ENCODE assay signal across 9 cellular contexts in genomic region chr1:225772323-225772768, GRCh38. TPM values are rescaled to one million over a fixed set of nuclear protein-coding genes. Genes with fewer than 3 reads are reported as not detected.
DNase-seq lines count a peak whose midpoint lies in the region; ATAC-seq and TF ChIP-seq lines count a peak whose summit lies in the region.
"Had no signal": no experiment of that assay in that cellular context is flagged by ENCODE, and none has a peak within 500 bp of the region (broad histone marks: within the 10 kb centered on the region; RNA-seq: fewer than 3 reads in every experiment).

No MANE protein-coding gene starts in this region.

- H3K4me1 Mint-ChIP-seq in endodermal cell (peaks cover 54% of the 10 kb centered on the region), T-helper 17 cell (peaks cover 8% of the 10 kb centered on the region)
- peaks cover 0 to 5% of the 10 kb centered on the region in 2 donors for H3K4me1 Mint-ChIP-seq in stimulated activated naive B cell treated with anti-CD40 and anti-IgM and Interleukin-4, amounts not matched to agents 10 μg/mL and 1 μg/mL and 100 μg/mL, for 72 hours

- H3K27ac ChIP-seq in SJSA1 (peak overlapping the region; percentile 86), endodermal cell (ENCODE audit: low read depth, low read length) (no peak overlapping the region)

- H3K36me3 ChIP-seq in SJSA1 (no peaks in the 10 kb centered on the region), endodermal cell (ENCODE audit: control insufficient read depth, insufficient read depth, low read length) (no peaks in the 10 kb centered on the region)

- H3K9me3 ChIP-seq in SJSA1 (replicated peaks) (no peaks in the 10 kb centered on the region; the same call in 1 of the 2 replicates), endodermal cell (ENCODE audit: control insufficient read depth, low read length) (no peaks in the 10 kb centered on the region), T-helper 17 cell (ENCODE audit: control insufficient read depth, low read length, poor library complexity, severe bottlenecking) (no peaks in the 10 kb centered on the region)

- no peaks in the 10 kb centered on the region for H3K36me3 Mint-ChIP-seq in endodermal cell (ENCODE audit: low read depth)
- peaks cover 0 to 3% of the 10 kb centered on the region in 2 donors for H3K36me3 Mint-ChIP-seq in stimulated activated naive B cell treated with anti-CD40 and anti-IgM and Interleukin-4, amounts not matched to agents 10 μg/mL and 1 μg/mL and 100 μg/mL, for 72 hours
- peaks cover 3% of the 10 kb centered on the region for H3K36me3 Mint-ChIP-seq in T-helper 17 cell (ENCODE audit: low read depth)

- DNase-seq in COLO668 (lab: John Stamatoyannopoulos, UW; ENCODE audit: unreplicated experiment) (peak; percentile 90), NCI-H1048 (lab: John Stamatoyannopoulos, UW) (peak; percentile 89), SJSA1 (ENCODE audit: low read depth in 1 of 2, low spot score in 2 of 2) (peak; percentile 81 to 88), endodermal cell (peak; percentile 97), lung microvascular endothelial cell (ENCODE audit: low read depth in 2 of 2) (peak; percentile 86 to 88), T-helper 17 cell (no peak)
- DNase-seq in stimulated activated naive B cell treated with anti-CD40 and anti-IgM and Interleukin-4, amounts not matched to agents 10 μg/mL and 1 μg/mL and 100 μg/mL, for 72 hours: peak; percentile 24

- H3K27ac Mint-ChIP-seq in endodermal cell (no peak overlapping the region), T-helper 17 cell (no peak overlapping the region)
- no peak overlapping the region for H3K27ac Mint-ChIP-seq in stimulated activated naive B cell treated with anti-CD40 and anti-IgM and Interleukin-4, amounts not matched to agents 10 μg/mL and 1 μg/mL and 100 μg/mL, for 72 hours
- H3K27ac Mint-ChIP-seq: T-helper 1 cell treated with Interleukin-12 subunit alpha and Interleukin-12 subunit beta and Interleukin-4 antibody, amounts not matched to agents 30 μg/mL and 1 μg/mL, for 36 hours had no signal

- no peak overlapping the region for H3K4me3 ChIP-seq in SJSA1
- H3K4me3 ChIP-seq in endodermal cell (ENCODE audit: low read length): no peak overlapping the region

- H3K4me1 ChIP-seq in SJSA1 (replicated peaks) (peaks cover 65% of the 10 kb centered on the region), endodermal cell (ENCODE audit: control insufficient read depth, insufficient read depth, low read length) (peaks cover 18% of the 10 kb centered on the region)

- peak; percentile 94 for TF ChIP-seq CTCF in endodermal cell (conservative IDR thresholded peaks at IDR 0.05)

- 12 to 28% methylated on average over 3 to 5 of the region's 5 CpGs for WGBS in endodermal cell (ENCODE audit: insufficient coverage in 1 of 2, insufficient read length in 1 of 2), 2 experiments

- no peak overlapping the region for H3K9ac ChIP-seq in endodermal cell (ENCODE audit: extremely low read depth, low read length, poor library complexity, severe bottlenecking)

- H3K27me3 ChIP-seq in SJSA1 (replicated peaks) (no peaks in the 10 kb centered on the region), endodermal cell (ENCODE audit: control insufficient read depth, insufficient read depth, low read length, poor library complexity, severe bottlenecking) (peaks cover 5% of the 10 kb centered on the region)

- peaks cover under 1% of the 10 kb centered on the region for H3K27me3 Mint-ChIP-seq in endodermal cell (ENCODE audit: insufficient read depth)
- H3K27me3 Mint-ChIP-seq in stimulated activated naive B cell treated with anti-CD40 and anti-IgM and Interleukin-4, amounts not matched to agents 10 μg/mL and 1 μg/mL and 100 μg/mL, for 72 hours: no peaks in the 10 kb centered on the region
- peaks cover 5% of the 10 kb centered on the region for H3K27me3 Mint-ChIP-seq in T-helper 17 cell

- no peaks in the 10 kb centered on the region for H3K9me3 Mint-ChIP-seq in endodermal cell
- H3K9me3 Mint-ChIP-seq in stimulated activated naive B cell treated with anti-CD40 and anti-IgM and Interleukin-4, amounts not matched to agents 10 μg/mL and 1 μg/mL and 100 μg/mL, for 72 hours: no peaks in the 10 kb centered on the region
- H3K9me3 Mint-ChIP-seq: T-helper 1 cell treated with Interleukin-12 subunit alpha and Interleukin-12 subunit beta and Interleukin-4 antibody, amounts not matched to agents 30 μg/mL and 1 μg/mL, for 36 hours had no signal

- H3K4me3 Mint-ChIP-seq in endodermal cell (no peak overlapping the region), T-helper 17 cell (no peak overlapping the region)
- no peak overlapping the region for H3K4me3 Mint-ChIP-seq in stimulated activated naive B cell treated with anti-CD40 and anti-IgM and Interleukin-4, amounts not matched to agents 10 μg/mL and 1 μg/mL and 100 μg/mL, for 72 hours
- H3K4me3 Mint-ChIP-seq: T-helper 1 cell treated with Interleukin-12 subunit alpha and Interleukin-12 subunit beta and Interleukin-4 antibody, amounts not matched to agents 30 μg/mL and 1 μg/mL, for 36 hours had no signal

- peak; percentile 71 for ATAC-seq in GM21390 (IDR thresholded peaks at IDR 0.05; ENCODE audit: unreplicated experiment)
- ATAC-seq in stimulated activated naive B cell treated with anti-CD40 and anti-IgM and Interleukin-4, amounts not matched to agents 10 μg/mL and 1 μg/mL and 100 μg/mL, for 72 hours (replicated peaks): peak; percentile 75 to 83
- ATAC-seq in T-helper 17 cell: no peak

RNA-seq across cellular contexts. Expression of gene SRP9, which starts 5.3 kb away (rescaled TPM):
- 735 and 762 TPM in 2 replicates for total RNA-seq in SJSA1 (2014; rRNA removed; shearing (Covaris generic))
- total RNA-seq in endodermal cell (100 to 1,000 TPM; 286 to 319 TPM), lung microvascular endothelial cell (136 and 170 TPM in 2 replicates), T-helper 17 cell (10 to 100 TPM; 85.5 to 87.6 TPM)
- 488 TPM for polyA plus RNA-seq in endodermal cell (2013, experiment 1 of 2)
- 479 TPM for polyA plus RNA-seq in endodermal cell (2013, experiment 2 of 2)

RNA-seq across cellular contexts. Expression of gene EPHX1, which starts 37.6 kb away (rescaled TPM):
- 29.0 and 45.7 TPM in 2 replicates for total RNA-seq in SJSA1 (2014; rRNA removed; shearing (Covaris generic))
- total RNA-seq in endodermal cell (10 to 100 TPM; 49.2 to 84.1 TPM), lung microvascular endothelial cell (27.2 and 50.4 TPM in 2 replicates), T-helper 17 cell (1 to 10 TPM in 1 of 2 donors, under 1 TPM in 1; 0.94 to 1.3 TPM)
- polyA plus RNA-seq in endodermal cell (2013, experiment 1 of 2): 28.4 TPM
- polyA plus RNA-seq in endodermal cell (2013, experiment 2 of 2): 31.2 TPM

Comparison
In these comparisons a context has a peak if more than half of its experiments do, and no peak if none do; other contexts are left out.
1. DNase-seq: peak in COLO668 (single experiment), NCI-H1048 (single experiment), SJSA1 (2 of 2), endodermal cell (single experiment), lung microvascular endothelial cell (2 of 2) and stimulated activated naive B cell treated with anti-CD40 and anti-IgM and Interleukin-4, amounts not matched to agents 10 μg/mL and 1 μg/mL and 100 μg/mL, for 72 hours (single experiment); none in T-helper 17 cell (0 of 3).
2. RNA of gene EPHX1, which starts 37.6 kb away (total RNA-seq): 49.2 to 84.1 TPM in endodermal cell, 27.2 to 50.4 TPM in lung microvascular endothelial cell and 29.0 to 45.7 TPM in SJSA1; 0.94 to 1.3 TPM in T-helper 17 cell; every median in the first group is over 10 times any median in the second.